ENCODE assay signal across 9 cellular contexts in the genomic region with DNA sequence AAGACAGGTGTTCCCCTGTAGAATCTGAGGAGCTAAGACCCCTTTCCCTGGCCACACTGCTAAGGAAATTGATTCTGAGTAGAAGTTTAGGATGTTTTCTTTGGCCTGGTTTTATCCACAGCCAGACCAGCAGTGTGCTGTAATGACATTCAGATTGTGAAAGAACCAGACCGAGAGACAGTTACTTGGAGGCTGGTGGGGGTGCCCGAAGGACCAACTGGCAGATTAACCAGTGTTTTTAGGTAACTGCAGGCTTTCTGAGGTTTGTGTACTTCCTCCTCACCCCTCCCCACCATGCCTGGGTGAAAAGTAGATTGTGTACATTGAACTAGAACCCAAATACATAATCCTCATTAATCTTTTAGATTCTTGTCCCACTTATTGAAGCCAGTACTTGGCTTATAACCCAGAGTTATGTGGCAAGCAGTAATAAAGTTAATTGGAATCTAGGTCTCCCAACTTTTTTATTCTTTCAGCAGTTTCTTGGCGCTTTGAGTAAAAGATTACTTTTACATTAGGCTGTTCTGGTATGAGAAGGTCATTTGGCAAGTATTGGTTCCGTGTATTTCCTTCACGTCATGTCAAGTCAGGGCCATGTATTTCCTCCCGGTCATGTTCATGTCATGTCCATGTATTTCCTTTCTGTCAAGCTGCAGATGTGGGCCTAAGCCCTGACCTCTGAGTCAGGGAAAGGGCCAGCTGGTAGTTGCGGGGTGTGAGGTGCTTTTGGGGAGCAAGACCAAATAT.
A peak's percentile ranks its signal among the peaks of the same experiment; 100 is the strongest.
DNase-seq lines count a peak whose midpoint lies in the region; ATAC-seq and TF ChIP-seq lines count a peak whose summit lies in the region.
"Had no signal": no experiment of that assay in that cellular context is flagged by ENCODE, and none has a peak within 500 bp of the region (broad histone marks: within the 10 kb centered on the region; RNA-seq: fewer than 3 reads in every experiment).

No MANE protein-coding gene starts in this region.

- peak; percentile 46 for ATAC-seq in thoracic aorta (ENCODE audit: insufficient number of reproducible peaks, low FRiP score, low read depth)

- peaks cover 0 to 16% (median 13%) of the 10 kb centered on the region in 4 donors for H3K4me1 ChIP-seq in liver (ENCODE audit: control insufficient read depth in 4 of 4, insufficient read depth in 4 of 4, low read length in 3 of 4)
- peaks cover 84 to 97% of the 10 kb centered on the region in 2 donors for H3K4me1 ChIP-seq in thoracic aorta (ENCODE audit: control insufficient read depth in 1 of 2, low read depth in 2 of 2)
- peaks cover 12% of the 10 kb centered on the region for H3K4me1 ChIP-seq in CD8-positive, alpha-beta memory T cell (ENCODE audit: insufficient read depth, low read length)

- in situ Hi-C loops in brain microvascular endothelial cell (cut with HindIII; ENCODE audit: low pct_ligation_motif_present, low sequenced_read_pairs) (no loop called here), GM13977 (cut with MboI; ENCODE audit: low pct_unique_long_range_greater_than_20kb, low sequenced_read_pairs, unreplicated experiment) (no loop called here)

- TF ChIP-seq RAD21 in liver (IDR thresholded peaks at IDR 0.05), result no peak

- H3K9me3 ChIP-seq in liver (ENCODE audit: control insufficient read depth in 4 of 4, low read length in 3 of 4), result no peaks in the 10 kb centered on the region
- H3K9me3 ChIP-seq in thoracic aorta, result no peaks in the 10 kb centered on the region
- no peaks in the 10 kb centered on the region for H3K9me3 ChIP-seq in CD8-positive, alpha-beta memory T cell (ENCODE audit: low read length)

- CTCF ChIA-PET in CD8-positive, alpha-beta memory T cell (lab: Charles Lee), result no interaction called here

- 67% methylated on average over 7 of the region's 7 CpGs for WGBS in liver

- H3K27ac ChIP-seq in brain microvascular endothelial cell (no peak overlapping the region), liver (ENCODE audit: low read depth in 1 of 2, low read length in 2 of 2) (peak overlapping the region; percentile 60 to 79), thoracic aorta (peak overlapping the region; percentile 88 to 90)
- no peak overlapping the region for H3K27ac ChIP-seq in CD8-positive, alpha-beta memory T cell (ENCODE audit: low read depth, low read length)

- no peaks in the 10 kb centered on the region for H3K27me3 ChIP-seq in brain microvascular endothelial cell (replicated peaks)
- H3K27me3 ChIP-seq in liver (ENCODE audit: control insufficient read depth in 4 of 4, insufficient read depth in 4 of 4, low read length in 3 of 4), result no peaks in the 10 kb centered on the region
- H3K27me3 ChIP-seq in thoracic aorta (replicated peaks; ENCODE audit: insufficient read depth), result no peaks in the 10 kb centered on the region
- no peaks in the 10 kb centered on the region for H3K27me3 ChIP-seq in CD8-positive, alpha-beta memory T cell (ENCODE audit: insufficient read depth, low read length, poor library complexity, severe bottlenecking)

- H3K4me3 Mint-ChIP-seq in CD8-positive, alpha-beta memory T cell, result no peak overlapping the region

- peaks cover 9 to 12% (median 10%) of the 10 kb centered on the region in 3 donors for H3K4me1 Mint-ChIP-seq in CD8-positive, alpha-beta memory T cell

- DNase-seq in LHCN-M2 (ENCODE audit: low read depth), result peak; percentile 77
- peak; percentile 36 for DNase-seq in brain microvascular endothelial cell
- no peak for DNase-seq in thoracic aorta (ENCODE audit: low spot score)
- no peak for DNase-seq in HPDE6-E6E7 (ENCODE audit: extremely low spot score)
- DNase-seq in CD8-positive, alpha-beta memory T cell, result no peak
- DNase-seq in GM13977 (ENCODE audit: low spot score), result no peak
- no peak for DNase-seq in stimulated activated CD4-positive, alpha-beta T cell treated with anti-CD3 and anti-CD28 coated beads, Interleukin-4, amount 100 ng/mL, for 24 hours
- DNase-seq: GOT3 had no signal

- H3K27ac Mint-ChIP-seq in CD8-positive, alpha-beta memory T cell, result peak overlapping the region in 4 of 8 donors; percentile 1 to 52 (median 7)

- H3K36me3 ChIP-seq in brain microvascular endothelial cell (replicated peaks) (no peaks in the 10 kb centered on the region), liver (ENCODE audit: control insufficient read depth in 4 of 4, insufficient read depth in 3 of 4, low read depth in 1 of 4, low read length in 3 of 4) (peaks cover 0 to 4% (median 0%) of the 10 kb centered on the region in 4 donors), thoracic aorta (no peaks in the 10 kb centered on the region)
- no peaks in the 10 kb centered on the region for H3K36me3 ChIP-seq in CD8-positive, alpha-beta memory T cell (ENCODE audit: insufficient read depth, low read length)

- H3K9ac ChIP-seq in liver (ENCODE audit: low read depth in 1 of 2, low read length in 2 of 2), result no peak overlapping the region

- TF ChIP-seq CTCF in brain microvascular endothelial cell (IDR thresholded peaks at IDR 0.05; ENCODE audit: low read depth, low read length, missing control alignments) (no peak), liver (IDR thresholded peaks at IDR 0.05; ENCODE audit: low read depth, low read length, missing input control) (no peak), thoracic aorta (IDR thresholded peaks at IDR 0.05) (no peak), GM13977 (IDR thresholded peaks at IDR 0.05; ENCODE audit: extremely low read depth, insufficient read depth, missing control alignments) (no peak)

- H3K27me3 Mint-ChIP-seq in CD8-positive, alpha-beta memory T cell, result no peaks in the 10 kb centered on the region

- H3K4me3 ChIP-seq in brain microvascular endothelial cell (ENCODE audit: low read depth, low read length) (no peak overlapping the region), liver (ENCODE audit: low read depth in 1 of 3, low read length in 3 of 3) (no peak overlapping the region), thoracic aorta (peak overlapping the region; percentile 27)
- no peak overlapping the region for H3K4me3 ChIP-seq in CD8-positive, alpha-beta memory T cell (ENCODE audit: low read length)

- peaks cover 0 to 19% (median 3%) of the 10 kb centered on the region in 3 donors for H3K36me3 Mint-ChIP-seq in CD8-positive, alpha-beta memory T cell

- POLR2A ChIA-PET in CD8-positive, alpha-beta memory T cell (lab: Charles Lee), result no interaction called here

- H3K9me3 Mint-ChIP-seq in CD8-positive, alpha-beta memory T cell, result no peaks in the 10 kb centered on the region

TF ChIP-seq in liver, 16 proteins besides CTCF, POLR2A, EP300 and RAD21:
- TF ChIP-seq NR2F2 (IDR thresholded peaks at IDR 0.05) (peak; percentile 86), GABPA (IDR thresholded peaks at IDR 0.05 in 1 of 2, conservative IDR thresholded peaks at IDR 0.05 in 1 of 2) (no peak)

Comparison
In these comparisons a context has a peak if more than half of its experiments do, and no peak if none do; other contexts are left out.
1. DNase-seq: peak in LHCN-M2 (single experiment) and brain microvascular endothelial cell (single experiment); none in thoracic aorta (single experiment), HPDE6-E6E7 (single experiment), CD8-positive, alpha-beta memory T cell (0 of 5), GM13977 (single experiment) and stimulated activated CD4-positive, alpha-beta T cell treated with anti-CD3 and anti-CD28 coated beads, Interleukin-4, amount 100 ng/mL, for 24 hours (single experiment).
2. H3K27ac ChIP-seq: peak in liver (2 of 2) and thoracic aorta (2 of 2); none in brain microvascular endothelial cell (single experiment) and CD8-positive, alpha-beta memory T cell (single experiment).